In genomic region chr12:92144631-92145480, GRCh38 we compare ENCODE assay signal across 8 cellular contexts. TPM values are rescaled to one million over a fixed set of nuclear protein-coding genes. Genes with fewer than 3 reads are reported as not detected.
A peak's percentile ranks its signal among the peaks of the same experiment; 100 is the strongest.
DNase-seq lines count a peak whose midpoint lies in the region; ATAC-seq and TF ChIP-seq lines count a peak whose summit lies in the region.

No MANE protein-coding gene starts in this region.

- H2BK15ac ChIP-seq in mesenchymal stem cell (ENCODE audit: low read depth, poor library complexity, severe bottlenecking) = peak overlapping the region; percentile 80

- H2BK12ac ChIP-seq in mesenchymal stem cell (ENCODE audit: low read length in 2 of 2) = peak overlapping the region; percentile 39 to 71

- H3K18ac ChIP-seq in mesenchymal stem cell (ENCODE audit: low read depth in 1 of 2, low read length in 2 of 2) = peak overlapping the region; percentile 99 to 100

- CTCF ChIA-PET in CD4-positive, alpha-beta T cell (lab: Charles Lee) = interaction anchor here (1.0 to 3.9 kb wide), 20 partner anchors 10 to 763 kb away, joined by 3 to 34 read pairs (median 5); no protein-coding TSS in a partner anchor

- H3K9me3 Mint-ChIP-seq in CD4-positive, alpha-beta T cell = no peaks in the 10 kb centered on the region

- no peak overlapping the region for H2AK5ac ChIP-seq in mesenchymal stem cell (ENCODE audit: low read length, severe bottlenecking)

- no peaks in the 10 kb centered on the region for H3K9me3 ChIP-seq in CD4-positive, alpha-beta T cell (ENCODE audit: control insufficient read depth, low read length)
- H3K9me3 ChIP-seq in GM23248 (ENCODE audit: low read depth) (no peaks in the 10 kb centered on the region), ectodermal cell (ENCODE audit: control insufficient read depth, low read length) (no peaks in the 10 kb centered on the region), mesenchymal stem cell (ENCODE audit: control insufficient read depth, low read length) (no peaks in the 10 kb centered on the region)

- H3K23ac ChIP-seq in mesenchymal stem cell (ENCODE audit: low read length in 2 of 2) = peak overlapping the region; percentile 97 to 100

- intact Hi-C loops in CD4-positive, alpha-beta T cell (cut with DNase I, micrococcal nuclease) = loop anchor here (1.0 to 10.0 kb wide), 9 partner anchors 63 to 763 kb away; no protein-coding TSS in a partner anchor

- POLR2A ChIA-PET in CD4-positive, alpha-beta T cell (lab: Charles Lee) = interaction anchor here (0.7 to 7.1 kb wide), 123 partner anchors 11 to 1297 kb away, joined by 3 to 298 read pairs (median 6); partner anchors contain the start of gene UBE2N

- H3K4me2 ChIP-seq in GM23248 (ENCODE audit: unreplicated experiment) (peak overlapping the region; percentile 98), mesenchymal stem cell (ENCODE audit: low read length, poor library complexity, severe bottlenecking) (peak overlapping the region; percentile 85)

- peak overlapping the region; percentile 70 for H2BK5ac ChIP-seq in mesenchymal stem cell (ENCODE audit: low read depth, low read length, poor library complexity, severe bottlenecking)

- H3K4me3 ChIP-seq in GM23248 (peak overlapping the region; percentile 95), ectodermal cell (ENCODE audit: insufficient read depth, low read depth, low read length) (peak overlapping the region; percentile 97), mesenchymal stem cell (ENCODE audit: insufficient read depth in 1 of 2, low read depth in 1 of 2, low read length in 2 of 2) (peak overlapping the region; percentile 87 to 99)

- peaks cover 30% of the 10 kb centered on the region for H3K36me3 ChIP-seq in GM23248 (ENCODE audit: low read depth)
- H3K36me3 ChIP-seq in ectodermal cell (ENCODE audit: control insufficient read depth, insufficient read depth, low read length) = peaks cover 17% of the 10 kb centered on the region
- H3K36me3 ChIP-seq in mesenchymal stem cell (ENCODE audit: control insufficient read depth in 1 of 2, insufficient read depth in 2 of 2, low read depth in 1 of 2, low read length in 2 of 2) = peaks cover 3 to 38% of the 10 kb centered on the region in 2 experiments

- peak overlapping the region; percentile 95 for H3K9ac ChIP-seq in GM23248
- H3K9ac ChIP-seq in mesenchymal stem cell (ENCODE audit: low read length) = peak overlapping the region; percentile 93

- ATAC-seq in CD4-positive, alpha-beta T cell (ENCODE audit: poor library complexity) = no peak

- 1% methylated on average over 61 to 68 of the region's 69 CpGs for WGBS in GM23248 (ENCODE audit: low coverage in 1 of 2, low lambda C conversion rate in 2 of 2, missing lambda C conversion rate in 2 of 2), 2 experiments
- 0% methylated on average over 69 of the region's 69 CpGs for WGBS in ectodermal cell, 2 experiments
- under 1% methylated on average over 56 of the region's 69 CpGs for WGBS in mesenchymal stem cell

- H3K4me1 Mint-ChIP-seq in CD4-positive, alpha-beta T cell (ENCODE audit: low read depth) = peaks cover 36% of the 10 kb centered on the region

- H3K79me1 ChIP-seq in mesenchymal stem cell (replicated peaks; ENCODE audit: low read length, poor library complexity, severe bottlenecking) = no peaks in the 10 kb centered on the region

- peak overlapping the region; percentile 93 for H3K27ac ChIP-seq in CD4-positive, alpha-beta T cell (ENCODE audit: low read depth, low read length)
- H3K27ac ChIP-seq in GM23248 (peak overlapping the region; percentile 90), ectodermal cell (ENCODE audit: insufficient read depth, low read depth, low read length, poor library complexity, severe bottlenecking) (peak overlapping the region; percentile 84), mesenchymal stem cell (ENCODE audit: low read length, poor library complexity, severe bottlenecking) (peak overlapping the region; percentile 81)

- peaks cover 15% of the 10 kb centered on the region for H3K27me3 Mint-ChIP-seq in CD4-positive, alpha-beta T cell

- peak overlapping the region; percentile 93 for H4K91ac ChIP-seq in mesenchymal stem cell (ENCODE audit: low read length)

- H3K4me3 Mint-ChIP-seq in CD4-positive, alpha-beta T cell = peak overlapping the region; percentile 100

- peak overlapping the region; percentile 99 for H3K27ac Mint-ChIP-seq in CD4-positive, alpha-beta T cell

- H4K20me1 ChIP-seq in GM23248 (ENCODE audit: insufficient read depth) = peaks cover 4% of the 10 kb centered on the region; the same call in 1 of the 2 replicates

- peak; percentile 22 to 67 (median 46) for DNase-seq in CD4-positive, alpha-beta T cell
- DNase-seq in GM23248 = peak; percentile 83
- peak; percentile 25 for DNase-seq in NCI-H226
- peak; percentile 56 to 66 for DNase-seq in activated CD4-positive, alpha-beta T cell treated with anti-CD3 and anti-CD28 coated beads, Interleukin-2, amount 50 U/mL, for 48 hours
- DNase-seq in mesenchymal stem cell = peak; percentile 60
- DNase-seq in stimulated activated CD8-positive, alpha-beta memory T cell treated with anti-CD3 and anti-CD28 coated beads, Interleukin-12 subunit alpha, Interleukin-12 subunit beta, amount 100 ng/mL, for 24 hours (ENCODE audit: extremely low read depth) = peak; percentile 25
- no peak for DNase-seq in middle frontal gyrus (ENCODE audit: extremely low spot score, low spot score)

- no peak for TF ChIP-seq CTCF in CD4-positive, alpha-beta T cell (IDR thresholded peaks at IDR 0.05)

- peak overlapping the region; percentile 87 to 99 for H3K4ac ChIP-seq in mesenchymal stem cell (ENCODE audit: low read depth in 1 of 2, low read length in 2 of 2)

- peaks cover 95% of the 10 kb centered on the region for H3K36me3 Mint-ChIP-seq in CD4-positive, alpha-beta T cell (ENCODE audit: low read depth)

- peaks cover 41% of the 10 kb centered on the region for H3K4me1 ChIP-seq in GM23248 (ENCODE audit: insufficient read depth)
- H3K4me1 ChIP-seq in ectodermal cell (ENCODE audit: control insufficient read depth, insufficient read depth, low read length) = peaks cover 4% of the 10 kb centered on the region
- H3K4me1 ChIP-seq in mesenchymal stem cell (ENCODE audit: control insufficient read depth, insufficient read depth, low read depth, low read length) = peaks cover 2% of the 10 kb centered on the region

- H3F3A ChIP-seq in GM23248 (ENCODE audit: insufficient read depth) = peaks cover 46% of the 10 kb centered on the region

- H4K8ac ChIP-seq in mesenchymal stem cell (ENCODE audit: low read length) = peak overlapping the region; percentile 87

- in situ Hi-C loops in GM23248 (cut with MboI) = loop anchor here (10.0 to 25.0 kb wide), 3 partner anchors 420 to 760 kb away; no protein-coding TSS in a partner anchor

- peak overlapping the region; percentile 93 for H2BK120ac ChIP-seq in mesenchymal stem cell (ENCODE audit: low read depth, low read length)

- no peaks in the 10 kb centered on the region for H3K27me3 ChIP-seq in CD4-positive, alpha-beta T cell (ENCODE audit: control insufficient read depth, insufficient read depth, low read length)
- H3K27me3 ChIP-seq in GM23248 (replicated peaks; ENCODE audit: insufficient read depth) = no peaks in the 10 kb centered on the region
- no peaks in the 10 kb centered on the region for H3K27me3 ChIP-seq in ectodermal cell (ENCODE audit: control insufficient read depth, insufficient read depth, low read length, poor library complexity, severe bottlenecking)
- H3K27me3 ChIP-seq in mesenchymal stem cell (ENCODE audit: control insufficient read depth in 1 of 2, insufficient read depth in 1 of 2, low read length in 2 of 2) = no peaks in the 10 kb centered on the region

- no peaks in the 10 kb centered on the region for H3K9me2 ChIP-seq in GM23248 (ENCODE audit: insufficient read depth)

- peak overlapping the region; percentile 57 to 94 for H3K14ac ChIP-seq in mesenchymal stem cell (ENCODE audit: low read length in 2 of 2)

- peaks cover 57% of the 10 kb centered on the region for H3K79me2 ChIP-seq in GM23248 (ENCODE audit: insufficient read depth)

- H2AFZ ChIP-seq in GM23248 = peak overlapping the region; percentile 32
- H2AFZ ChIP-seq in mesenchymal stem cell (ENCODE audit: low read depth, low read length) = peak overlapping the region; percentile 51

RNA-seq across cellular contexts. Expression of gene BTG1, which starts 0.8 kb away (rescaled TPM):
- 1,000 to 10,000 TPM; 1,698 to 1,774 TPM for total RNA-seq in CD4-positive, alpha-beta T cell
- total RNA-seq in GM23248 (2014; rRNA removed; shearing (Covaris generic)) = 13.9 and 14.4 TPM in 2 replicates
- 58.9 and 62.2 TPM in 2 replicates for polyA plus RNA-seq in GM23248 (2016; fragmentation: Nextera tagmentation; extraction: Ambion mirVana)
- polyA plus RNA-seq in ectodermal cell (2013, experiment 1 of 4) = 59.8 TPM
- polyA plus RNA-seq in ectodermal cell (2013, experiment 2 of 4) = 61.2 TPM
- 57.7 TPM for polyA plus RNA-seq in ectodermal cell (2013, experiment 3 of 4)
- polyA plus RNA-seq in ectodermal cell (2013, experiment 4 of 4) = 73.9 TPM
- polyA plus RNA-seq in mesenchymal stem cell (2013, experiment 1 of 2) = 51.7 TPM
- 55.6 TPM for polyA plus RNA-seq in mesenchymal stem cell (2013, experiment 2 of 2)

Comparison
In these comparisons a context has a peak if more than half of its experiments do, and no peak if none do; other contexts are left out.
1. RNA of gene BTG1, which starts 0.8 kb away (total RNA-seq): 1,698 to 1,774 TPM in CD4-positive, alpha-beta T cell; 13.9 to 14.4 TPM in GM23248; every median in the first group is over 100 times any median in the second.
2. Peak in every context shown above with its lines, with median percentiles within 50 percentile points of each other: H3K27ac ChIP-seq and H3K4me3 ChIP-seq.